ENCODE assay signal across 17 cellular contexts in the genomic region with DNA sequence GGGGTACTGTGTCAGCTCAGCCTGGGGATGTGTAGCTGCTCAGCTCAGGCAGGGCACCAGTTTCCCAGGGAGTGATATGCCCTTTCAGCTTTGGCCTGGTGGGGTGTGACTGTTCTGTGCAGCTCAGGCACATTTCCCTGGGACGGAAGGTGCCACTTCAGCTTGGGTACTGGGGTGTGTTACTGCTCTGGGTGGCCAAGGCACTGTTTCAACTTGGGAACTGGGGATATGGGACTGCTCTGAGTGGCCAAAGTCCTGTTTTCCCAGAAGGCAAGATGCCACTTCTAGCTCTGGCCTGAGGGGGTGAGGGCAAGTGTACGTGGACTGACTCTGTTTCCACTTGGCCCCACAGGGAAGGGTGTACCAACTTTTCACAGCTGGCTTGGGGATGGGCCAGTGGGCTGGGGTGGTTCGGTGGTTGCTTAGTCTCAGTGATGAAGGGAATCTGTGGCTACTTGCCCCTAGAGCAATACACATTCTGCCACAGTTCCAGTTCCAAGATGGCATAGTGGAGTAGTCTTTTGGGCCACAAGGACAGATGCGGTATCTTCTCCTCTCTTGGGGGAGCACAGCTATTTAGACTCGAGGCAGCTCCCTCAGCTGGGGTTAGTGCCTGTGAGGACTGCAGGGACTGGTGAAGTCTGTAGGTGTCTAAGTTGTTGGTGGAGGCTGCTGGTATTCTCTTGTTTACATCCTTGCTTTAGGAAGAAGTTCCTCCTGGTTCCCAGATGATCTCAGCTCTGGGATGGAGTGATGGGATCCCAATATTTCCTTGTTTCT. TPM values are rescaled to one million over a fixed set of nuclear protein-coding genes. Genes with fewer than 3 reads are reported as not detected.
DNase-seq lines count a peak whose midpoint lies in the region; ATAC-seq and TF ChIP-seq lines count a peak whose summit lies in the region.
"Had no signal": no experiment of that assay in that cellular context is flagged by ENCODE, and none has a peak within 500 bp of the region (broad histone marks: within the 10 kb centered on the region; RNA-seq: fewer than 3 reads in every experiment).

No MANE protein-coding gene starts in this region.

- peaks cover 28% of the 10 kb centered on the region for H3K36me3 Mint-ChIP-seq in natural killer cell

- TF ChIP-seq CTCF in AG04450 (IDR thresholded peaks at IDR 0.05; ENCODE audit: low read depth, low read length) = no peak
- no peak for TF ChIP-seq CTCF in coronary artery (IDR thresholded peaks at IDR 0.05)
- TF ChIP-seq CTCF in natural killer cell (IDR thresholded peaks at IDR 0.05) = no peak

- H3K4me3 Mint-ChIP-seq in natural killer cell = no peak overlapping the region
- H3K4me3 Mint-ChIP-seq: T-helper 1 cell treated with Interleukin-12 subunit alpha and Interleukin-12 subunit beta and Interleukin-4 antibody, amounts not matched to agents 30 μg/mL and 1 μg/mL, for 36 hours had no signal

- DNase-seq in AG04450 (ENCODE audit: low read depth, low spot score) = no peak
- DNase-seq in HEK293T (ENCODE audit: extremely low spot score) = peak; percentile 6
- no peak for DNase-seq in coronary artery (ENCODE audit: low spot score)
- DNase-seq in natural killer cell = no peak
- no peak for DNase-seq in retina
- DNase-seq in sciatic nerve (ENCODE audit: low spot score) = no peak
- no peak for DNase-seq in NAMALWA (ENCODE audit: low spot score)
- DNase-seq in ecto neural progenitor cell (ENCODE audit: low spot score) = no peak
- DNase-seq: activated CD4-positive, alpha-beta T cell treated with anti-CD3 and anti-CD28 coated beads for 48 hours; activated T-cell treated with anti-CD3 and anti-CD28 coated beads for 4 hours; amygdala; left colon; NCI-H1930; stomach had no signal

- H3K27ac ChIP-seq in AG04450 (ENCODE audit: low read depth, low read length) (peak overlapping the region; percentile 69), coronary artery (no peak overlapping the region)
- H3K27ac ChIP-seq: hepatocyte, stomach had no signal

- H3K27me3 ChIP-seq in AG04450 (ENCODE audit: control insufficient read depth, insufficient read depth, low read length) = no peaks in the 10 kb centered on the region
- H3K27me3 ChIP-seq: hepatocyte, stomach had no signal

- no peak overlapping the region for H3K4me3 ChIP-seq in AG04450 (ENCODE audit: low read depth, low read length)
- peak overlapping the region; percentile 8 for H3K4me3 ChIP-seq in coronary artery
- H3K4me3 ChIP-seq: hepatocyte, smooth muscle cell, stomach had no signal

- intact Hi-C loops in natural killer cell (cut with micrococcal nuclease) = no loop called here
- intact Hi-C loops in sciatic nerve (cut with DNase I) = no loop called here

- POLR2A ChIA-PET in AG04450 (lab: Yijun Ruan, JAX) (interaction anchor here (0.8 kb wide), 1 partner anchor 26 kb away, joined by 3 read pairs; a partner anchor contains a TSS), HEK293T (lab: Yijun Ruan, JAX) (no interaction called here)

- no peaks in the 10 kb centered on the region for H3K27me3 Mint-ChIP-seq in natural killer cell (ENCODE audit: low read depth in 2 of 2)

- H3K9me3 Mint-ChIP-seq in natural killer cell = peaks cover 6 to 15% of the 10 kb centered on the region in 2 donors

- ATAC-seq in natural killer cell = peak in 2 of 3 donors; percentile 7 to 21
- no peak for ATAC-seq in sciatic nerve
- ATAC-seq: left colon had no signal

- H3K4me1 Mint-ChIP-seq in natural killer cell = peaks cover 58 to 59% of the 10 kb centered on the region in 2 donors

- H3K9me3 ChIP-seq in AG04450 (ENCODE audit: control insufficient read depth, insufficient read depth, low read length) = peaks cover 5% of the 10 kb centered on the region

- CTCF ChIA-PET in AG04450 (lab: Charles Lee) (interaction anchor here (0.6 to 3.7 kb wide), 2 partner anchors 10 to 20 kb away, joined by 5 to 28 read pairs; no protein-coding TSS in a partner anchor), HEK293T (lab: Yijun Ruan, JAX) (no interaction called here)

- peak overlapping the region in 1 of 2 donors; percentile 66 for H3K27ac Mint-ChIP-seq in natural killer cell
- H3K27ac Mint-ChIP-seq: T-helper 1 cell treated with Interleukin-12 subunit alpha and Interleukin-12 subunit beta and Interleukin-4 antibody, amounts not matched to agents 30 μg/mL and 1 μg/mL, for 36 hours had no signal

TF ChIP-seq in HEK293T, 16 proteins besides CTCF, POLR2A, EP300 and RAD21:
- TF ChIP-seq NFRKB (IDR thresholded peaks at IDR 0.05) (no peak), FOXA1 (IDR thresholded peaks at IDR 0.05) (no peak), CTBP1 (IDR thresholded peaks at IDR 0.05; ENCODE audit: borderline replicate concordance) (no peak), LEF1 (IDR thresholded peaks at IDR 0.05; ENCODE audit: borderline replicate concordance) (no peak), HDGF (IDR thresholded peaks at IDR 0.05; ENCODE audit: borderline replicate concordance) (no peak), FOXM1 (IDR thresholded peaks at IDR 0.05; ENCODE audit: borderline replicate concordance) (no peak), SP1 (IDR thresholded peaks at IDR 0.05) (no peak), FOXK2 (IDR thresholded peaks at IDR 0.05) (no peak), TARDBP (IDR thresholded peaks at IDR 0.05) (no peak), SUZ12 (IDR thresholded peaks at IDR 0.05) (no peak), ARNT (IDR thresholded peaks at IDR 0.05) (no peak)
- TF ChIP-seq, protein P1, sequence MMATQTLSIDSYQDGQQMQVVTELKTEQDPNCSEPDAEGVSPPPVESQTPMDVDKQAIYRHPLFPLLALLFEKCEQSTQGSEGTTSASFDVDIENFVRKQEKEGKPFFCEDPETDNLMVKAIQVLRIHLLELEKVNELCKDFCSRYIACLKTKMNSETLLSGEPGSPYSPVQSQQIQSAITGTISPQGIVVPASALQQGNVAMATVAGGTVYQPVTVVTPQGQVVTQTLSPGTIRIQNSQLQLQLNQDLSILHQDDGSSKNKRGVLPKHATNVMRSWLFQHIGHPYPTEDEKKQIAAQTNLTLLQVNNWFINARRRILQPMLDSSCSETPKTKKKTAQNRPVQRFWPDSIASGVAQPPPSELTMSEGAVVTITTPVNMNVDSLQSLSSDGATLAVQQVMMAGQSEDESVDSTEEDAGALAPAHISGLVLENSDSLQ (IDR thresholded peaks at IDR 0.05) = no peak

RNA-seq across cellular contexts. Expression of a gene that starts 26.4 kb away (rescaled TPM):
- polyA plus RNA-seq in AG04450 (2011; rRNA removed) = 23.4 and 34.8 TPM in 2 replicates
- polyA minus RNA-seq in AG04450 (2011; rRNA and poly(A)+ RNA removed) = 18.0 and 32.8 TPM in 2 replicates
- total RNA-seq in natural killer cell = 10 to 100 TPM; 52.7 to 65.1 (median 61.6) TPM
- total RNA-seq in sciatic nerve = 69.1 TPM
